ENCODE assay signal across 32 cellular contexts in genomic region chr6:12318749-12319148, GRCh38.
"Had no signal": no experiment of that assay in that cellular context is flagged by ENCODE, and none has a peak within 500 bp of the region (broad histone marks: within the 10 kb centered on the region; RNA-seq: fewer than 3 reads in every experiment).

No MANE protein-coding gene starts in this region.

- H3K36me3 ChIP-seq: lower lobe of right lung, neural progenitor cell, neutrophil, ovary, suprapubic skin, thoracic aorta, tibial artery, upper lobe of right lung had no signal

- H3K36me3 Mint-ChIP-seq: natural killer cell, neural progenitor cell had no signal

- H2AFZ ChIP-seq: neural progenitor cell had no signal

- H3K27ac Mint-ChIP-seq: mesothelial cell of epicardium; natural killer cell; nephron progenitor cell; neural progenitor cell; progenitor cell of endocrine pancreas; stimulated activated naive CD8-positive, alpha-beta T cell treated with anti-CD3 and anti-CD28 coated beads, Interleukin-15, Interleukin-2, amounts not matched to agents 100 ng/mL and 50 ng/mL, for 24 hours had no signal

- ATAC-seq: left cardiac atrium, left lobe of liver, lower lobe of right lung, right cardiac atrium, sciatic nerve, upper lobe of right lung had no signal

- FAIRE-seq: keratinocyte, urothelium cell line had no signal

- H3K27ac ChIP-seq: lower lobe of right lung, neural progenitor cell, neutrophil, ovary, skin epidermis, suprapubic skin, thoracic aorta, tibial artery, upper lobe of right lung had no signal

- DNase-seq: hippocampal formation; kidney glomerular epithelial cell; left cardiac atrium; lower lobe of right lung; mesendoderm; naive B cell; natural killer cell; nephron progenitor cell; occipital lobe; ovary; retina; right cardiac atrium; stimulated activated CD4-positive, alpha-beta T cell treated with anti-CD3 and anti-CD28 coated beads, Interleukin-12 subunit alpha, Interleukin-12 subunit beta, amount 100 ng/mL, for 4 hours; stimulated activated CD4-positive, alpha-beta T cell treated with anti-CD3 and anti-CD28 coated beads, Interleukin-15, amount 100 ng/mL, for 24 hours; stimulated activated CD4-positive, alpha-beta T cell treated with anti-CD3 and anti-CD28 coated beads, Interleukin-2, amount 100 ng/mL, for 24 hours; stimulated activated CD4-positive, alpha-beta T cell treated with anti-CD3 and anti-CD28 coated beads, Interleukin-4, amount 100 ng/mL, for 1 hour; stimulated activated naive CD4-positive, alpha-beta T cell; tibial artery; trophoblast cell; upper lobe of right lung had no signal

- H3K4me1 Mint-ChIP-seq: natural killer cell, nephron progenitor cell, neural progenitor cell had no signal

- H3K27me3 ChIP-seq: neural progenitor cell, neutrophil, ovary, suprapubic skin, tibial artery, upper lobe of right lung had no signal

- H3K4me3 ChIP-seq: lower lobe of right lung, neural progenitor cell, ovary, skin epidermis, suprapubic skin, thoracic aorta, tibial artery, upper lobe of right lung had no signal

- H3K9me3 ChIP-seq: lower lobe of right lung, neutrophil, ovary, suprapubic skin, thoracic aorta, tibial artery, upper lobe of right lung had no signal

- H3K4me3 Mint-ChIP-seq: mesothelial cell of epicardium; naive B cell; natural killer cell; nephron progenitor cell; neural progenitor cell; stimulated activated naive CD8-positive, alpha-beta T cell treated with anti-CD3 and anti-CD28 coated beads, Interleukin-15, Interleukin-2, amounts not matched to agents 100 ng/mL and 50 ng/mL, for 24 hours had no signal

- H3K4me2 ChIP-seq: neural progenitor cell had no signal

- H3K9me3 Mint-ChIP-seq: stimulated activated naive CD8-positive, alpha-beta T cell treated with anti-CD3 and anti-CD28 coated beads, Interleukin-15, Interleukin-2, amounts not matched to agents 100 ng/mL and 50 ng/mL, for 24 hours had no signal

- H3K9ac ChIP-seq: neural progenitor cell had no signal

- H3K4me1 ChIP-seq: lower lobe of right lung, neural progenitor cell, upper lobe of right lung had no signal
